10 cellular contexts compared by ENCODE assay signal in the genomic region with DNA sequence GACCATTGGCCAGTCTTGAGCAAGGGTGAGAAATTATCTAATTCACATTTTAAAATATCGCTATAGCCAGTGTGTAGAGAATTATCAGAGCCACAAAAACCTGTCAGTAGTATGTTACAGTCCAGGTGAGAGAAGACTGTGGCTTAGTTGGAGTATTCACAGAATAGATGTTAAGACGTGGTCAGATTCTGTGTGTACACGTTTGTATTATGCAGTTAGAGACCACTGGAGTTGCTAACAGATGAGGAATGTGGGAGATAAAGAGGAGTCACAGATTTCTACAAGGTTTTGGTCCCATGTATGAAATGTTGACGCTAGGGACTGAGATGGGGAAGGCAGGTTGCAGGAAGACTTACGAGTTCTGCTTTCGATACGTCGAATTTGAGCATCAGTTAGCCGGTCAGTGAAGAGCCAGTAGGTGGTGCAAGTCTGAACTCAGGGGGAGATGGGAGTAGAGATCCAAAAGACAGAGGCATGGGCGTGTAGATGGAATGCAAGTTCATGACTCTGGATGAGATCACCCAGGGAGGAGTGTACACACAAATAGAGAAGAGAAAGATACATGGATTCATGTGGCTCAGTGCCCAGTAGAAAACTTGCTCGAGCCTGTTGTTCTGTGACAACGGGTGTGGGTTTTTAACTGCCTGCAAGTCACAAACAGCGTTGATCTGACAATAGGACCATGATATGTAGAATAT.
A peak's percentile ranks its signal among the peaks of the same experiment; 100 is the strongest.
DNase-seq lines count a peak whose midpoint lies in the region; ATAC-seq lines count a peak whose summit lies in the region.
"Had no signal": no experiment of that assay in that cellular context is flagged by ENCODE, and none has a peak within 500 bp of the region (broad histone marks: within the 10 kb centered on the region; RNA-seq: fewer than 3 reads in every experiment).

No MANE protein-coding gene starts in this region.

- intact Hi-C loops in Right ventricle myocardium inferior (cut with DNase I) (no loop called here), cardiac septum (cut with DNase I) (loop anchor here (5.0 kb wide), 1 partner anchor 112 kb away; no protein-coding TSS in a partner anchor)

- DNase-seq in Right ventricle myocardium inferior (ENCODE audit: missing footprints) (no peak), cardiac septum (ENCODE audit: low spot score) (no peak), astrocyte of the hippocampus (ENCODE audit: low read depth, low spot score) (peak; percentile 74), kidney glomerular epithelial cell (lab: John Stamatoyannopoulos, UW) (peak; percentile 96), epidermal melanocyte (ENCODE audit: insufficient read length, low spot score) (no peak), NCI-H1436 treated with DMSO at 0.1 percent for 48 hours (lab: John Stamatoyannopoulos, UW) (no peak)
- no peak for DNase-seq in stimulated activated CD4-positive, alpha-beta T cell treated with anti-CD3 and anti-CD28 coated beads, Interleukin-4, amount 100 ng/mL, for 24 hours
- DNase-seq: KBM-7; stimulated activated naive CD8-positive, alpha-beta T cell treated with anti-CD3 and anti-CD28 coated beads, Interleukin-15, amount 100 ng/mL, for 72 hours had no signal

- ATAC-seq in Right ventricle myocardium inferior (peak; percentile 95), GM19328 (IDR thresholded peaks at IDR 0.05; ENCODE audit: unreplicated experiment) (no peak)
- ATAC-seq: stimulated activated naive CD8-positive, alpha-beta T cell treated with anti-CD3 and anti-CD28 coated beads, Interleukin-15, amount 100 ng/mL, for 72 hours had no signal

Comparison
In these comparisons a context has a peak if more than half of its experiments do, and no peak if none do; other contexts are left out.
1. DNase-seq: peak in astrocyte of the hippocampus (single experiment) and kidney glomerular epithelial cell (single experiment); none in Right ventricle myocardium inferior (single experiment), cardiac septum (single experiment), epidermal melanocyte (single experiment), stimulated activated CD4-positive, alpha-beta T cell treated with anti-CD3 and anti-CD28 coated beads, Interleukin-4, amount 100 ng/mL, for 24 hours (single experiment) and NCI-H1436 treated with DMSO at 0.1 percent for 48 hours (single experiment).